9 cellular contexts compared by ENCODE assay signal in genomic region chr14:24311837-24312615, GRCh38. TPM values are rescaled to one million over a fixed set of nuclear protein-coding genes. Genes with fewer than 3 reads are reported as not detected.
A peak's percentile ranks its signal among the peaks of the same experiment; 100 is the strongest.
DNase-seq lines count a peak whose midpoint lies in the region; ATAC-seq and TF ChIP-seq lines count a peak whose summit lies in the region.
"Had no signal": no experiment of that assay in that cellular context is flagged by ENCODE, and none has a peak within 500 bp of the region (broad histone marks: within the 10 kb centered on the region; RNA-seq: fewer than 3 reads in every experiment).

No MANE protein-coding gene starts in this region.

- peaks cover 5% of the 10 kb centered on the region; the same call in 1 of the 2 replicates for H3F3A ChIP-seq in MM.1S (ENCODE audit: insufficient read depth, low read length)

- H2AFZ ChIP-seq in MM.1S (ENCODE audit: low read length), result no peak overlapping the region

- no peak for TF ChIP-seq CTCF in CD4-positive, alpha-beta T cell (IDR thresholded peaks at IDR 0.05)
- TF ChIP-seq CTCF in MM.1S (IDR thresholded peaks at IDR 0.05; ENCODE audit: low read length), result no peak
- TF ChIP-seq CTCF in colonic mucosa (IDR thresholded peaks at IDR 0.05), result no peak
- peak; percentile 45 for TF ChIP-seq CTCF in neutrophil (IDR thresholded peaks at IDR 0.05)
- TF ChIP-seq CTCF in WERI-Rb-1 (IDR thresholded peaks at IDR 0.05; ENCODE audit: low read depth, low read length), result no peak

- peak overlapping the region; percentile 88 for H3K4me3 Mint-ChIP-seq in CD4-positive, alpha-beta T cell

- peak overlapping the region; percentile 76 for H3K27ac Mint-ChIP-seq in CD4-positive, alpha-beta T cell

- H3K4me1 ChIP-seq in MM.1S (ENCODE audit: low read length) (peaks cover 24% of the 10 kb centered on the region), colonic mucosa (peaks cover 13% of the 10 kb centered on the region), neutrophil (ENCODE audit: control insufficient read depth in 1 of 2, insufficient read depth in 1 of 2, low read depth in 1 of 2, low read length in 1 of 2) (peaks cover 94 to 99% of the 10 kb centered on the region in 2 experiments), SJCRH30 (no peaks in the 10 kb centered on the region)

- H3K9me3 Mint-ChIP-seq in CD4-positive, alpha-beta T cell, result no peaks in the 10 kb centered on the region

- no peaks in the 10 kb centered on the region for H4K20me1 ChIP-seq in MM.1S (ENCODE audit: insufficient read depth, low read length)

- intact Hi-C loops in CD4-positive, alpha-beta T cell (cut with DNase I, micrococcal nuclease), result loop anchor here (2.0 to 5.0 kb wide), 3 partner anchors 19 to 40 kb away; partner anchors contain the start of gene RABGGTA (in 1 of the 2)
- intact Hi-C loops in colonic mucosa (cut with DNase I), result no loop called here

- no peaks in the 10 kb centered on the region for H3K9me3 ChIP-seq in CD4-positive, alpha-beta T cell (ENCODE audit: control insufficient read depth, low read length)
- H3K9me3 ChIP-seq in MM.1S (replicated peaks; ENCODE audit: insufficient read depth, low read length) (no peaks in the 10 kb centered on the region), colonic mucosa (no peaks in the 10 kb centered on the region), neutrophil (no peaks in the 10 kb centered on the region), SJCRH30 (replicated peaks) (no peaks in the 10 kb centered on the region), WERI-Rb-1 (ENCODE audit: severe bottlenecking) (no peaks in the 10 kb centered on the region)

- H3K4me2 ChIP-seq in MM.1S (ENCODE audit: low read depth, low read length), result peak overlapping the region; percentile 86

- ATAC-seq in CD4-positive, alpha-beta T cell (ENCODE audit: poor library complexity), result peak; percentile 19

- peak overlapping the region; percentile 59 for H3K27ac ChIP-seq in CD4-positive, alpha-beta T cell (ENCODE audit: low read depth, low read length)
- H3K27ac ChIP-seq in MM.1S (ENCODE audit: low read length) (peak overlapping the region; percentile 78; the same call in 1 of the 2 replicates), colonic mucosa (peak overlapping the region; percentile 62), neutrophil (peak overlapping the region; percentile 97), SJCRH30 (no peak overlapping the region), WERI-Rb-1 (no peak overlapping the region)

- H3K79me2 ChIP-seq in MM.1S (ENCODE audit: low read length), result peaks cover 19% of the 10 kb centered on the region; the same call in 1 of the 2 replicates

- DNase-seq in CD4-positive, alpha-beta T cell, result no peak
- DNase-seq in MM.1S (no peak), colonic mucosa (no peak), SJCRH30 (no peak), GDM1 (lab: John Stamatoyannopoulos, UW) (no peak), NCI-H1092 (lab: John Stamatoyannopoulos, UW) (no peak), WERI-Rb-1 (no peak)

- POLR2A ChIA-PET in CD4-positive, alpha-beta T cell (lab: Charles Lee), result interaction anchor here (0.6 to 5.5 kb wide), 11 partner anchors 10 to 130 kb away, joined by 3 to 52 read pairs (median 10); partner anchors contain the start of genes ADCY4, CBLN3, CHMP4A and DHRS1

- CTCF ChIA-PET in CD4-positive, alpha-beta T cell (lab: Charles Lee), result interaction anchor here (0.6 to 4.9 kb wide), 9 partner anchors 12 to 137 kb away, joined by 3 to 67 read pairs (median 5); partner anchors contain the start of genes DHRS1, KHNYN, MDP1 and NOP9

- no peaks in the 10 kb centered on the region for H3K27me3 ChIP-seq in CD4-positive, alpha-beta T cell (ENCODE audit: control insufficient read depth, insufficient read depth, low read length)
- H3K27me3 ChIP-seq in MM.1S (replicated peaks; ENCODE audit: insufficient read depth, low read length) (no peaks in the 10 kb centered on the region), colonic mucosa (no peaks in the 10 kb centered on the region), neutrophil (no peaks in the 10 kb centered on the region), SJCRH30 (no peaks in the 10 kb centered on the region), WERI-Rb-1 (ENCODE audit: insufficient read depth, low read depth, severe bottlenecking) (no peaks in the 10 kb centered on the region)

- H3K9me2 ChIP-seq in MM.1S (replicated peaks; ENCODE audit: insufficient read depth, low read length), result no peaks in the 10 kb centered on the region

- H3K36me3 Mint-ChIP-seq in CD4-positive, alpha-beta T cell (ENCODE audit: low read depth), result peaks cover 17% of the 10 kb centered on the region

- H3K4me1 Mint-ChIP-seq in CD4-positive, alpha-beta T cell (ENCODE audit: low read depth), result peaks cover 81% of the 10 kb centered on the region

- H3K4me3 ChIP-seq in MM.1S (ENCODE audit: low read length) (peak overlapping the region; percentile 61), colonic mucosa (peak overlapping the region; percentile 50), neutrophil (ENCODE audit: low read depth in 1 of 2, low read length in 1 of 2) (peak overlapping the region; percentile 74 to 86), SJCRH30 (no peak overlapping the region), WERI-Rb-1 (ENCODE audit: low read depth, low read length) (no peak overlapping the region)

- peak overlapping the region; percentile 76 for H3K9ac ChIP-seq in MM.1S (ENCODE audit: low read length)
- peak overlapping the region in 1 of 2 donors; percentile 48 for H3K9ac ChIP-seq in colonic mucosa (ENCODE audit: low read depth in 2 of 2, low read length in 2 of 2)

- no peaks in the 10 kb centered on the region for H3K27me3 Mint-ChIP-seq in CD4-positive, alpha-beta T cell

- H3K36me3 ChIP-seq in MM.1S (replicated peaks; ENCODE audit: insufficient read depth, low read length) (no peaks in the 10 kb centered on the region), colonic mucosa (no peaks in the 10 kb centered on the region), neutrophil (peaks cover 23% of the 10 kb centered on the region), SJCRH30 (peaks cover 13% of the 10 kb centered on the region), WERI-Rb-1 (peaks cover 9% of the 10 kb centered on the region)

RNA-seq across cellular contexts. Expression of gene LTB4R, which starts 0.7 kb away (rescaled TPM):
- 10 to 100 TPM; 15.6 to 18.3 TPM for total RNA-seq in CD4-positive, alpha-beta T cell
- 1 to 10 TPM; 1.5 to 4.0 TPM for total RNA-seq in colonic mucosa
- total RNA-seq in SJCRH30 (2014; rRNA removed; shearing (Covaris generic)), result 2.0 and 3.8 TPM in 2 replicates

RNA-seq across cellular contexts. Expression of gene LTB4R2, which starts 2.1 kb away (rescaled TPM):
- 10 to 100 TPM; 16.4 to 18.2 TPM for total RNA-seq in CD4-positive, alpha-beta T cell
- total RNA-seq in colonic mucosa, result 1 to 10 TPM; 2.7 to 7.8 TPM
- total RNA-seq in SJCRH30 (2014; rRNA removed; shearing (Covaris generic)), result 4.4 and 5.3 TPM in 2 replicates

RNA-seq across cellular contexts. Expression of gene CIDEB, which starts 4.2 kb away (rescaled TPM):
- total RNA-seq in CD4-positive, alpha-beta T cell, result 1 to 10 TPM; 7.4 to 9.2 TPM
- total RNA-seq in colonic mucosa, result 10 to 100 TPM in 1 of 2 donors, 1 to 10 TPM in 1; 7.7 to 12.9 TPM
- 0.08 and 0.20 TPM in 2 replicates for total RNA-seq in SJCRH30 (2014; rRNA removed; shearing (Covaris generic))
- total RNA-seq: RPMI7951 had no signal

RNA-seq across cellular contexts. Expression of gene NOP9, which starts 12.4 kb away (rescaled TPM):
- total RNA-seq in CD4-positive, alpha-beta T cell, result 10 to 100 TPM; 25.9 to 27.5 TPM
- total RNA-seq in colonic mucosa, result 10 to 100 TPM; 23.8 to 49.8 TPM
- 30.1 and 33.0 TPM in 2 replicates for total RNA-seq in SJCRH30 (2014; rRNA removed; shearing (Covaris generic))

RNA-seq across cellular contexts. Expression of gene DHRS1, which starts 12.4 kb away (rescaled TPM):
- 10 to 100 TPM; 21.5 to 23.5 TPM for total RNA-seq in CD4-positive, alpha-beta T cell
- 10 to 100 TPM; 38.0 to 42.4 TPM for total RNA-seq in colonic mucosa
- total RNA-seq in SJCRH30 (2014; rRNA removed; shearing (Covaris generic)), result 9.5 and 9.6 TPM in 2 replicates

Comparison
In these comparisons a context has a peak if more than half of its experiments do, and no peak if none do; other contexts are left out.
1. H3K27ac ChIP-seq: peak in CD4-positive, alpha-beta T cell (single experiment), MM.1S (single experiment), colonic mucosa (single experiment) and neutrophil (single experiment); none in SJCRH30 (single experiment) and WERI-Rb-1 (single experiment).
2. H3K4me3 ChIP-seq: peak in MM.1S (single experiment), colonic mucosa (single experiment) and neutrophil (2 of 2); none in SJCRH30 (single experiment) and WERI-Rb-1 (single experiment).